ENCODE assay signal across 9 cellular contexts in the genomic region with DNA sequence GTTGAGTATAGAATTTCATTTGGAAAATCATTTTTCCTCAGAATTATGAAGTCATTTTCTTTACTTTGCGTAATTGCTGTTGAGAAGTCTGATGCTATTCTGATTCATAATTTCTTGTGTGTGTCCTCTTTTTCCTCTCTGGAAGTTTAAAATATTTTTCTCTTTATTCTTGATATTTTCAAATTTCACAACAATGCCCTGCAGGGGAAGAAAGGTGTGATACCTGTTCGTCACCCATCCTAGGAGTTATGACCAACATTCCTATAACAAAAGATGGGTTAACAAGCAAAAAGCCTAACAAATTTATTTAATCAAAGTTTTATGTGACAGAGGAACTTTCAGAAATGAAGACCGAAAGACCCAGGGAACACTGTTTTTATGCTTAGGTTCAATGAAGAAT.
"Had no signal": no experiment of that assay in that cellular context is flagged by ENCODE, and none has a peak within 500 bp of the region (broad histone marks: within the 10 kb centered on the region; RNA-seq: fewer than 3 reads in every experiment).

No MANE protein-coding gene starts in this region.

- H2AFZ ChIP-seq: GM23248 had no signal

- H3K4me3 Mint-ChIP-seq: HFFc6, IgD-negative memory B cell had no signal

- H3K27ac Mint-ChIP-seq: HFFc6 had no signal

- H3K36me3 Mint-ChIP-seq: IgD-negative memory B cell had no signal

- ATAC-seq: HCT116, HepG2 had no signal

- FAIRE-seq: HepG2 had no signal

- H3K27ac ChIP-seq: GM23248, HL-60 had no signal

- H3K4me3 ChIP-seq: GM23248, HAP-1 had no signal

- H3K9me3 Mint-ChIP-seq: HFFc6 had no signal

- H3K9me3 ChIP-seq: HAP-1 had no signal

- H3K36me3 ChIP-seq: HAP-1 had no signal

- DNase-seq: GM23248, GOT3, H7, HFFc6 had no signal

- H3K4me1 ChIP-seq: HAP-1 had no signal

- H3K4me1 Mint-ChIP-seq: IgD-negative memory B cell had no signal
